ENCODE assay signal across 8 cellular contexts in the genomic region with DNA sequence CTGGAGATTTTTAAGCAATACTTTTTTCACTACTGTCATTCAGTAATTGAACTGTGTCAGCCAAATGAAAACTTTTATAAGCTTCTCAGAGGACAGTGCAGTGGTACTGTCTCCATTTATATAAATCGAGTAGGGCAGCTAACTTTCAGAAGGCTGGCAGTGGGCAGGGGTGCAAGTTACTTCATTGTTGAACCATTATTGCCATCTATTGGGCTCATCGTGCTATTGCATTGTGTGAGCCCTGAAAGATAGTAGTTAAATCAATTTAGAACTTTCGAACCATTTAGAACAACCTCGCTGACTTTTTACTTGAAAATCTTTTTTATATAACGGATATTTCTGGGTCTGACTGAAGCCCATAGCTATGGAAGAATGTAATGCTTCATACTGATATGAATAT.
DNase-seq lines count a peak whose midpoint lies in the region; ATAC-seq and TF ChIP-seq lines count a peak whose summit lies in the region.

No MANE protein-coding gene starts in this region.

- H3K27me3 ChIP-seq in left ventricle myocardium inferior (ENCODE audit: low read depth), result no peaks in the 10 kb centered on the region

- no peak overlapping the region for H3K4me3 Mint-ChIP-seq in activated CD8-positive, alpha-beta T cell treated with anti-CD3 and anti-CD28 coated beads, Interleukin-2, amount 10 ng/mL, durations not matched to agents 7 days and 5 days

- no peak overlapping the region for H3K27ac ChIP-seq in left ventricle myocardium inferior (replicated peaks)

- H3K36me3 ChIP-seq in left ventricle myocardium inferior, result no peaks in the 10 kb centered on the region

- POLR2A ChIA-PET in activated CD8-positive, alpha-beta T cell treated with anti-CD3 and anti-CD28 coated beads, Interleukin-2, amount 10 ng/mL, durations not matched to agents 7 days and 5 days (lab: Charles Lee), result no interaction called here

- H3K4me1 ChIP-seq in left ventricle myocardium inferior, result peaks cover 3% of the 10 kb centered on the region

- peak; percentile 14 for DNase-seq in ELF-1 (ENCODE audit: low read depth, low spot score)
- DNase-seq in NCI-H446 treated with DMSO at 0.1 percent for 48 hours (lab: John Stamatoyannopoulos, UW), result peak; percentile 80
- peak; percentile 36 for DNase-seq in activated CD8-positive, alpha-beta T cell treated with anti-CD3 and anti-CD28 coated beads, Interleukin-2, amount 10 ng/mL, durations not matched to agents 7 days and 5 days
- peak; percentile 15 for DNase-seq in left ventricle myocardium inferior
- DNase-seq in sciatic nerve (ENCODE audit: low spot score), result no peak

- ATAC-seq in HG02938 (IDR thresholded peaks at IDR 0.05; ENCODE audit: unreplicated experiment), result peak; percentile 66
- ATAC-seq in activated CD8-positive, alpha-beta T cell treated with anti-CD3 and anti-CD28 coated beads, Interleukin-2, amount 10 ng/mL, durations not matched to agents 7 days and 5 days, result no peak
- peak; percentile 79 for ATAC-seq in sciatic nerve
- no peak for ATAC-seq in HG02642 (IDR thresholded peaks at IDR 0.05; ENCODE audit: poor library complexity, unreplicated experiment)
- no peak for ATAC-seq in GM19397 (IDR thresholded peaks at IDR 0.05; ENCODE audit: unreplicated experiment)

- H3K27ac Mint-ChIP-seq in activated CD8-positive, alpha-beta T cell treated with anti-CD3 and anti-CD28 coated beads, Interleukin-2, amount 10 ng/mL, durations not matched to agents 7 days and 5 days, result no peak overlapping the region

- CTCF ChIA-PET in activated CD8-positive, alpha-beta T cell treated with anti-CD3 and anti-CD28 coated beads, Interleukin-2, amount 10 ng/mL, durations not matched to agents 7 days and 5 days (lab: Charles Lee), result interaction anchor here (0.9 to 4.5 kb wide), 28 partner anchors 9 to 1956 kb away, joined by 3 to 82 read pairs (median 8); partner anchors contain the start of gene PLCB1

- H3K36me3 Mint-ChIP-seq in activated CD8-positive, alpha-beta T cell treated with anti-CD3 and anti-CD28 coated beads, Interleukin-2, amount 10 ng/mL, durations not matched to agents 7 days and 5 days (ENCODE audit: low read depth), result no peaks in the 10 kb centered on the region

- peaks cover 6% of the 10 kb centered on the region for H3K9me3 ChIP-seq in left ventricle myocardium inferior (replicated peaks)

- no peaks in the 10 kb centered on the region for H3K9me3 Mint-ChIP-seq in activated CD8-positive, alpha-beta T cell treated with anti-CD3 and anti-CD28 coated beads, Interleukin-2, amount 10 ng/mL, durations not matched to agents 7 days and 5 days (ENCODE audit: insufficient read depth)

- H3K4me1 Mint-ChIP-seq in activated CD8-positive, alpha-beta T cell treated with anti-CD3 and anti-CD28 coated beads, Interleukin-2, amount 10 ng/mL, durations not matched to agents 7 days and 5 days (ENCODE audit: low read depth), result no peaks in the 10 kb centered on the region

- TF ChIP-seq CTCF in left ventricle myocardium inferior (IDR thresholded peaks at IDR 0.05; ENCODE audit: borderline replicate concordance), result peak; percentile 85

- no peaks in the 10 kb centered on the region for H3K27me3 Mint-ChIP-seq in activated CD8-positive, alpha-beta T cell treated with anti-CD3 and anti-CD28 coated beads, Interleukin-2, amount 10 ng/mL, durations not matched to agents 7 days and 5 days (ENCODE audit: low read depth)

- no peak overlapping the region for H3K4me3 ChIP-seq in left ventricle myocardium inferior

- intact Hi-C loops in left ventricle myocardium inferior (cut with micrococcal nuclease) (loop anchor here (5.0 kb wide), 3 partner anchors 589 to 779 kb away; partner anchors contain the start of genes HAO1 and PLCB1), sciatic nerve (cut with DNase I) (no loop called here)

Comparison
In these comparisons a context has a peak if more than half of its experiments do, and no peak if none do; other contexts are left out.
1. ATAC-seq: peak in HG02938 (single experiment) and sciatic nerve (single experiment); none in activated CD8-positive, alpha-beta T cell treated with anti-CD3 and anti-CD28 coated beads, Interleukin-2, amount 10 ng/mL, durations not matched to agents 7 days and 5 days (single experiment), HG02642 (single experiment) and GM19397 (single experiment).